8 cellular contexts compared by ENCODE assay signal in the genomic region with DNA sequence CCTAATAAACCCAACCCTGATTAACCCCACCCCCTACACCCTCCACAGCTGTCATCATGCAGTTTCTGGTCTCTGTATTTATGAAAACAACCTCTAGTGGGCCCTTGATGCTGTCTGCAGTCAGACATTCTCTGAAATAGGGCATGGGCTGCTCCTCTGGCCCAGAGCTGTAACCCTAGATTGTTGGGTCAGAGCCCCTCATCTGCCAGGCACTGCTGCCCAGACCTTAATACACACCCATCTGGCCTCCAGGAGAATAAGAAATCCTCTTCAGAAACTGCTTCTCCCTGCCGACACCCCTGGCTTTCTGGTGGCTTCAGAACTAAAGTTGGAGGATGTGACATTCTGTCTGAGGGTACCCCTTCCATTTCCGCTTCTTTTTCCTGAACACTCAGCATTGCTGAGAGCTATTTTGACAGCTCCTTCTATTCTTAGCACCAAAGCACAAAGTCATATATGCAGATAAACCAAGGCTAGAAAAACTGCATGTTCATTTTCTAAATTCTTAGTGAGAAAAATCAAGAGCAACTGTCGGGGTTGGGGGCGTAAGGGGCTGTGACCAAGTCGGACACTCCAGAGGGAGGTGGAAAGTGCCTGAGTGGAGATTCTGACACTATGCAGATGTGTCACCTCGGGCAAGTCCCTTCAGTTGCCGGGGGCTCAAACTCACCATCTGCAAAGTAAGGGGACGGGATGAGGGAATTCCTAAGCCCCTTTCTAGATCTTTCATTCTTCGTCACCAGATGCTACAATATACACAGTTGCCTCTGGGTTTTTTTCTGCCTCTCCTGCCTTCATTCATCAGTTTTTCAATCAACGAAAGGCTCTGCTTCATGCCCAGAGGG. TPM values are rescaled to one million over a fixed set of nuclear protein-coding genes. Genes with fewer than 3 reads are reported as not detected.
DNase-seq lines count a peak whose midpoint lies in the region; ATAC-seq and TF ChIP-seq lines count a peak whose summit lies in the region.

No MANE protein-coding gene starts in this region.

- peak overlapping the region; percentile 32 for H3K4me3 Mint-ChIP-seq in activated CD8-positive, alpha-beta T cell treated with anti-CD3 and anti-CD28 coated beads, Interleukin-2, amount 10 ng/mL, durations not matched to agents 7 days and 5 days
- H3K4me3 Mint-ChIP-seq in nephron: no peak overlapping the region

- POLR2A ChIA-PET in activated CD8-positive, alpha-beta T cell treated with anti-CD3 and anti-CD28 coated beads, Interleukin-2, amount 10 ng/mL, durations not matched to agents 7 days and 5 days (lab: Charles Lee): interaction anchor here (0.5 to 1.7 kb wide), 5 partner anchors 29 to 120 kb away, joined by 3 to 5 read pairs (median 3); a partner anchor contains a TSS

- TF ChIP-seq CTCF in GM12872 (IDR thresholded peaks at IDR 0.05; ENCODE audit: insufficient read depth, low read depth, low read length) (peak; percentile 45), nephron (IDR thresholded peaks at IDR 0.05; ENCODE audit: unreplicated experiment in 3 of 3) (no peak)

- peaks cover 31% of the 10 kb centered on the region for H3K36me3 Mint-ChIP-seq in activated CD8-positive, alpha-beta T cell treated with anti-CD3 and anti-CD28 coated beads, Interleukin-2, amount 10 ng/mL, durations not matched to agents 7 days and 5 days (ENCODE audit: low read depth)
- H3K36me3 Mint-ChIP-seq in nephron (ENCODE audit: low read depth): peaks cover 21% of the 10 kb centered on the region

- no peaks in the 10 kb centered on the region for H3K27me3 Mint-ChIP-seq in activated CD8-positive, alpha-beta T cell treated with anti-CD3 and anti-CD28 coated beads, Interleukin-2, amount 10 ng/mL, durations not matched to agents 7 days and 5 days (ENCODE audit: low read depth)
- peaks cover 3% of the 10 kb centered on the region for H3K27me3 Mint-ChIP-seq in nephron (ENCODE audit: low read depth)

- CTCF ChIA-PET in activated CD8-positive, alpha-beta T cell treated with anti-CD3 and anti-CD28 coated beads, Interleukin-2, amount 10 ng/mL, durations not matched to agents 7 days and 5 days (lab: Charles Lee): interaction anchor here (1.0 to 9.6 kb wide), 12 partner anchors 9 to 164 kb away, joined by 3 to 139 read pairs (median 5); a partner anchor contains a TSS

- no peaks in the 10 kb centered on the region for H3K9me3 Mint-ChIP-seq in activated CD8-positive, alpha-beta T cell treated with anti-CD3 and anti-CD28 coated beads, Interleukin-2, amount 10 ng/mL, durations not matched to agents 7 days and 5 days (ENCODE audit: insufficient read depth)
- H3K9me3 Mint-ChIP-seq in nephron: no peaks in the 10 kb centered on the region

- peak; percentile 42 for DNase-seq in activated CD8-positive, alpha-beta T cell treated with anti-CD3 and anti-CD28 coated beads, Interleukin-2, amount 10 ng/mL, durations not matched to agents 7 days and 5 days
- DNase-seq in Ammon's horn (ENCODE audit: low spot score) (no peak), DMS153 (lab: John Stamatoyannopoulos, UW) (no peak), iPS-NIHi7 (ENCODE audit: extremely low spot score) (no peak)

- peak overlapping the region; percentile 83 for H3K27ac Mint-ChIP-seq in activated CD8-positive, alpha-beta T cell treated with anti-CD3 and anti-CD28 coated beads, Interleukin-2, amount 10 ng/mL, durations not matched to agents 7 days and 5 days
- peak overlapping the region; percentile 26 to 86 (median 70) for H3K27ac Mint-ChIP-seq in nephron

- peaks cover 36% of the 10 kb centered on the region for H3K4me1 Mint-ChIP-seq in activated CD8-positive, alpha-beta T cell treated with anti-CD3 and anti-CD28 coated beads, Interleukin-2, amount 10 ng/mL, durations not matched to agents 7 days and 5 days (ENCODE audit: low read depth)
- H3K4me1 Mint-ChIP-seq in nephron: peaks cover 25% of the 10 kb centered on the region

- ATAC-seq in HG02763 (IDR thresholded peaks at IDR 0.05; ENCODE audit: unreplicated experiment) (peak; percentile 35), HG02973 (IDR thresholded peaks at IDR 0.05; ENCODE audit: unreplicated experiment) (no peak)
- peak; percentile 56 for ATAC-seq in activated CD8-positive, alpha-beta T cell treated with anti-CD3 and anti-CD28 coated beads, Interleukin-2, amount 10 ng/mL, durations not matched to agents 7 days and 5 days

RNA-seq across cellular contexts. Expression of a gene that starts 28.7 kb away (rescaled TPM):
- 100 to 1,000 TPM; 348 to 356 TPM for total RNA-seq in activated CD8-positive, alpha-beta T cell treated with anti-CD3 and anti-CD28 coated beads, Interleukin-2, amount 10 ng/mL, durations not matched to agents 7 days and 5 days

RNA-seq across cellular contexts. Expression of a gene that starts 55.5 kb away (rescaled TPM):
- 10 to 100 TPM; 20.6 to 21.0 TPM for total RNA-seq in activated CD8-positive, alpha-beta T cell treated with anti-CD3 and anti-CD28 coated beads, Interleukin-2, amount 10 ng/mL, durations not matched to agents 7 days and 5 days

RNA-seq across cellular contexts. Expression of a gene that starts 56.6 kb away (rescaled TPM):
- total RNA-seq in activated CD8-positive, alpha-beta T cell treated with anti-CD3 and anti-CD28 coated beads, Interleukin-2, amount 10 ng/mL, durations not matched to agents 7 days and 5 days: 10 to 100 TPM; 27.6 TPM
